Comparison of ENCODE assay signal across 8 cellular contexts in the genomic region with DNA sequence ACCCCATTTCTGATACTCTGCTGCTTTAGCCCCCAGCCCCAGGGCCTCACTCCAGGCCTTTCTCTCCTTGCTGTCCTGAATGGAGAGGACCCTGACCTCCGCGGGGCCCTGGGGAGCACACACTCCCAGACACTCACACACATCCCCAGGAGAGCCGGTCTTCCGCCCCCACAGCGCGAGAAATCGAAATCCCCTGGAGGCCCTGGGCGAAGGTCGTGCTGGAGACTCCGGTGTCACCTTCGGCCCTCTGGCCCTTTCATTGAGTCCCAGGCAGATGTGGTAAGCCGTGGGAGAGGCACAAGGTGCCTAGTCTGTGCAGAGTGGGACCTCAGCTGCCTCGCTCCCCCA. TPM values are rescaled to one million over a fixed set of nuclear protein-coding genes. Genes with fewer than 3 reads are reported as not detected.
DNase-seq lines count a peak whose midpoint lies in the region; ATAC-seq and TF ChIP-seq lines count a peak whose summit lies in the region.

No MANE protein-coding gene starts in this region.

- no peaks in the 10 kb centered on the region for H3K36me3 ChIP-seq in kidney epithelial cell (ENCODE audit: control insufficient read depth, insufficient read depth, low read length)
- no peaks in the 10 kb centered on the region for H3K36me3 ChIP-seq in testis (ENCODE audit: low read depth, missing control alignments)

- TF ChIP-seq CTCF in kidney epithelial cell (IDR thresholded peaks at IDR 0.05; ENCODE audit: insufficient read depth, low read length, poor library complexity, severe bottlenecking) = no peak
- no peak for TF ChIP-seq CTCF in testis (IDR thresholded peaks at IDR 0.05)

- peak overlapping the region; percentile 81 for H3K4me3 Mint-ChIP-seq in activated CD4-positive, alpha-beta T cell treated with anti-CD3 and anti-CD28 coated beads, Interleukin-2, amount 10 ng/mL, durations not matched to agents 7 days and 5 days
- H3K4me3 Mint-ChIP-seq in activated CD8-positive, alpha-beta T cell treated with anti-CD3 and anti-CD28 coated beads, Interleukin-2, amount 10 ng/mL, durations not matched to agents 7 days and 5 days = peak overlapping the region; percentile 84

- H3K9me3 Mint-ChIP-seq in activated CD4-positive, alpha-beta T cell treated with anti-CD3 and anti-CD28 coated beads, Interleukin-2, amount 10 ng/mL, durations not matched to agents 7 days and 5 days = no peaks in the 10 kb centered on the region
- H3K9me3 Mint-ChIP-seq in activated CD8-positive, alpha-beta T cell treated with anti-CD3 and anti-CD28 coated beads, Interleukin-2, amount 10 ng/mL, durations not matched to agents 7 days and 5 days (ENCODE audit: insufficient read depth) = no peaks in the 10 kb centered on the region

- CTCF ChIA-PET in activated CD4-positive, alpha-beta T cell treated with anti-CD3 and anti-CD28 coated beads, Interleukin-2, amount 10 ng/mL, durations not matched to agents 7 days and 5 days (lab: Charles Lee) = no interaction called here
- CTCF ChIA-PET in activated CD8-positive, alpha-beta T cell treated with anti-CD3 and anti-CD28 coated beads, Interleukin-2, amount 10 ng/mL, durations not matched to agents 7 days and 5 days (lab: Charles Lee) = interaction anchor here (1.5 to 1.6 kb wide), 2 partner anchors 217 to 241 kb away, joined by 4 read pairs; a partner anchor contains a TSS

- no peaks in the 10 kb centered on the region for H3K9me3 ChIP-seq in testis

- peak overlapping the region; percentile 65 to 69 for H3K27ac ChIP-seq in testis

- peak overlapping the region; percentile 87 for H3K4me3 ChIP-seq in kidney epithelial cell (ENCODE audit: low read depth, low read length)
- H3K4me3 ChIP-seq in testis = peak overlapping the region; percentile 84 to 90

- POLR2A ChIA-PET in activated CD4-positive, alpha-beta T cell treated with anti-CD3 and anti-CD28 coated beads, Interleukin-2, amount 10 ng/mL, durations not matched to agents 7 days and 5 days (lab: Charles Lee) = no interaction called here
- POLR2A ChIA-PET in activated CD8-positive, alpha-beta T cell treated with anti-CD3 and anti-CD28 coated beads, Interleukin-2, amount 10 ng/mL, durations not matched to agents 7 days and 5 days (lab: Charles Lee) = interaction anchor here (0.7 to 1.8 kb wide), 5 partner anchors 10 to 848 kb away, joined by 3 to 5 read pairs (median 4); a partner anchor contains a TSS

- TF ChIP-seq POLR2A in testis (IDR thresholded peaks at IDR 0.05) = no peak

- H3K4me1 Mint-ChIP-seq in activated CD4-positive, alpha-beta T cell treated with anti-CD3 and anti-CD28 coated beads, Interleukin-2, amount 10 ng/mL, durations not matched to agents 7 days and 5 days = peaks cover 34% of the 10 kb centered on the region
- peaks cover 46% of the 10 kb centered on the region for H3K4me1 Mint-ChIP-seq in activated CD8-positive, alpha-beta T cell treated with anti-CD3 and anti-CD28 coated beads, Interleukin-2, amount 10 ng/mL, durations not matched to agents 7 days and 5 days (ENCODE audit: low read depth)

- WGBS in testis, 2 donors = 36 to 42% methylated on average over 13 of the region's 13 CpGs

- H3K27me3 Mint-ChIP-seq in activated CD4-positive, alpha-beta T cell treated with anti-CD3 and anti-CD28 coated beads, Interleukin-2, amount 10 ng/mL, durations not matched to agents 7 days and 5 days = peaks cover 14% of the 10 kb centered on the region
- H3K27me3 Mint-ChIP-seq in activated CD8-positive, alpha-beta T cell treated with anti-CD3 and anti-CD28 coated beads, Interleukin-2, amount 10 ng/mL, durations not matched to agents 7 days and 5 days (ENCODE audit: low read depth) = peaks cover 8% of the 10 kb centered on the region

- DNase-seq in activated CD4-positive, alpha-beta T cell treated with anti-CD3 and anti-CD28 coated beads, Interleukin-2, amount 10 ng/mL, durations not matched to agents 7 days and 5 days = no peak
- no peak for DNase-seq in activated CD4-positive, alpha-beta T cell treated with anti-CD3 and anti-CD28 coated beads for 1 hour
- DNase-seq in activated CD8-positive, alpha-beta T cell treated with anti-CD3 and anti-CD28 coated beads, Interleukin-2, amount 10 ng/mL, durations not matched to agents 7 days and 5 days = no peak
- no peak for DNase-seq in kidney epithelial cell (ENCODE audit: low read depth)
- no peak for DNase-seq in testis
- DNase-seq in dedifferentiated amniotic fluid mesenchymal stem cell (ENCODE audit: extremely low spot score) = no peak

- intact Hi-C loops in testis (cut with DNase I; ENCODE audit: low total_unique reads) = no loop called here

- peaks cover 2% of the 10 kb centered on the region for H3K36me3 Mint-ChIP-seq in activated CD4-positive, alpha-beta T cell treated with anti-CD3 and anti-CD28 coated beads, Interleukin-2, amount 10 ng/mL, durations not matched to agents 7 days and 5 days (ENCODE audit: low read depth)
- peaks cover 14% of the 10 kb centered on the region for H3K36me3 Mint-ChIP-seq in activated CD8-positive, alpha-beta T cell treated with anti-CD3 and anti-CD28 coated beads, Interleukin-2, amount 10 ng/mL, durations not matched to agents 7 days and 5 days (ENCODE audit: low read depth)

- H3K27me3 ChIP-seq in kidney epithelial cell (ENCODE audit: control insufficient read depth, insufficient read depth, low read length) (no peaks in the 10 kb centered on the region), testis (no peaks in the 10 kb centered on the region)

- no peak for ATAC-seq in activated CD8-positive, alpha-beta T cell treated with anti-CD3 and anti-CD28 coated beads, Interleukin-2, amount 10 ng/mL, durations not matched to agents 7 days and 5 days
- no peak for ATAC-seq in GM18873 (IDR thresholded peaks at IDR 0.05; ENCODE audit: low FRiP score, unreplicated experiment)
- ATAC-seq in GM21367 (IDR thresholded peaks at IDR 0.05; ENCODE audit: unreplicated experiment) = no peak

- peaks cover 12% of the 10 kb centered on the region for H3K4me1 ChIP-seq in testis

- H3K27ac Mint-ChIP-seq in activated CD4-positive, alpha-beta T cell treated with anti-CD3 and anti-CD28 coated beads, Interleukin-2, amount 10 ng/mL, durations not matched to agents 7 days and 5 days = peak overlapping the region; percentile 89
- peak overlapping the region; percentile 92 for H3K27ac Mint-ChIP-seq in activated CD8-positive, alpha-beta T cell treated with anti-CD3 and anti-CD28 coated beads, Interleukin-2, amount 10 ng/mL, durations not matched to agents 7 days and 5 days

RNA-seq across cellular contexts. Expression of a gene that starts 0.8 kb away (rescaled TPM):
- total RNA-seq in activated CD4-positive, alpha-beta T cell treated with anti-CD3 and anti-CD28 coated beads, Interleukin-2, amount 10 ng/mL, durations not matched to agents 7 days and 5 days = 100 to 1,000 TPM; 111 to 130 TPM
- total RNA-seq in activated CD8-positive, alpha-beta T cell treated with anti-CD3 and anti-CD28 coated beads, Interleukin-2, amount 10 ng/mL, durations not matched to agents 7 days and 5 days = 100 to 1,000 TPM; 189 to 191 TPM
- 45.2 and 59.3 TPM in 2 replicates for total RNA-seq in kidney epithelial cell
- total RNA-seq in testis = 100 to 1,000 TPM; 364 to 370 TPM
- polyA plus RNA-seq in testis (ENCODE audit: insufficient read depth, low read depth, low replicate concordance) = 50.5 TPM
